In the genomic region with DNA sequence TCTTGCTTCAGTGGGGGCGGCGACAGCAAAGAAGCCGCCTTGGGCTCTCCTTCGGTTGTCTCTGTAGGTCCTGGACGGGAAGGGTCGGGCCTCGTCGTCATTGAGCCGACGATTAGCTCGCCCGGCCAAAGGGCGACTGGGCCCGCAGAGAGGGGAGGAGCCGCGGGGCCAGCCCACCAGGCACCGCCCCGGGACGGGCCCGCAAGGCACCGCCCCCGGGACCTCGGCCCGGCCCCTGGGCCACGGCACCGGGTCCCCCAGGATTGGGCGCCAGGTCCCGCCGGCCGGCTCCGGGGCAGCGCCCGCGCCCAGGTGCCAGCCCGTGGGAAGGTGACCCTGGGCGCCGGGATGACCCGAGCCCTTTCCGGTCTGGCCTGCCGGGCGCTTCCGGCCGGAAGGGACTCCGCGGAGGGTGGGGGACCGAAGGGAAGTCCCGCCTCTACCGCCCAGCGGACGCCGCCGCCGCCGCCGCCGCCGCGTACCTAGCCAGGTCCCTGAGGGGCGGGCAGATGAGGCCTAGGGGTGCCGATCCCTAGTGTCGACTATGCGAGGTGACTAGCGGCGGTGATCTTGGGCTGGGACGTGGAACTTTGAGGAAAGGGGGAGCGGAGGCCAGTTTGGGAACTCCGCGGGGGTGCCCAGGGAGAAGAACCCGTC, we compare ENCODE assay signal across 8 cellular contexts. TPM values are rescaled to one million over a fixed set of nuclear protein-coding genes. Genes with fewer than 3 reads are reported as not detected.
DNase-seq lines count a peak whose midpoint lies in the region; ATAC-seq and TF ChIP-seq lines count a peak whose summit lies in the region.

A gene (minus strand): TSS at position 371 of the 657 bp plus-strand sequence. CDS start 524 bp downstream, outside the sequence.
A gene with protein sequence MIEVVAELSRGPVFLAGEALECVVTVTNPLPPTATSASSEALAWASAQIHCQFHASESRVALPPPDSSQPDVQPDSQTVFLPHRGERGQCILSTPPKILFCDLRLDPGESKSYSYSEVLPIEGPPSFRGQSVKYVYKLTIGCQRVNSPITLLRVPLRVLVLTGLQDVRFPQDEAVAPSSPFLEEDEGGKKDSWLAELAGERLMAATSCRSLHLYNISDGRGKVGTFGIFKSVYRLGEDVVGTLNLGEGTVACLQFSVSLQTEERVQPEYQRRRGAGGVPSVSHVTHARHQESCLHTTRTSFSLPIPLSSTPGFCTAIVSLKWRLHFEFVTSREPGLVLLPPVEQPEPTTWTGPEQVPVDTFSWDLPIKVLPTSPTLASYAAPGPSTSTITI (plus strand): TSS at position 430 of the 657 bp plus-strand sequence. CDS start 469 bp downstream, outside the sequence.

- H3K27me3 ChIP-seq in IMR-90 (ENCODE audit: control insufficient read depth, insufficient read depth, low read length) (no peaks in the 10 kb centered on the region), RWPE2 (ENCODE audit: insufficient read depth, poor library complexity, severe bottlenecking) (no peaks in the 10 kb centered on the region), thoracic aorta (replicated peaks; ENCODE audit: insufficient read depth) (no peaks in the 10 kb centered on the region)

- peak within 1 kb of the TSS; percentile 97 to 100 for H4K8ac ChIP-seq in IMR-90 (ENCODE audit: low read depth in 2 of 2, low read length in 2 of 2)

- H3K4me1 ChIP-seq in IMR-90 (ENCODE audit: control insufficient read depth, insufficient read depth, low read length): peaks cover 14% of the 10 kb centered on the region
- H3K4me1 ChIP-seq in RWPE2 (ENCODE audit: insufficient read depth, poor library complexity, severe bottlenecking): peaks cover 7% of the 10 kb centered on the region
- H3K4me1 ChIP-seq in thoracic aorta (ENCODE audit: control insufficient read depth in 1 of 2, low read depth in 2 of 2): peaks cover 23 to 54% of the 10 kb centered on the region in 2 donors

- peak within 1 kb of the TSS; percentile 62; the same call in 1 of the 2 replicates for H2BK120ac ChIP-seq in IMR-90 (ENCODE audit: low read depth, low read length)

- POLR2A ChIA-PET in IMR-90 (lab: Charles Lee; ENCODE audit: unreplicated experiment): interaction anchor here (0.6 to 0.8 kb wide), 2 partner anchors 88 to 137 kb away, joined by 3 to 4 read pairs; no protein-coding TSS in a partner anchor

- ATAC-seq in GM21529 (IDR thresholded peaks at IDR 0.05; ENCODE audit: unreplicated experiment) (peak; percentile 85), IMR-90 (ENCODE audit: low read depth) (peak; percentile 88), RWPE2 (ENCODE audit: low read depth) (peak; percentile 79), thoracic aorta (ENCODE audit: insufficient number of reproducible peaks, low FRiP score, low read depth) (peak; percentile 63)
- ATAC-seq in natural killer cell treated with Interleukin-12 subunit alpha and Interleukin-12 subunit beta and Interleukin-15 and Interleukin-18, amount 100 ng/mL, for 72 hours: peak; percentile 94

- DNase-seq in DMS53 treated with DMSO at 0.1 percent for 48 hours (lab: John Stamatoyannopoulos, UW; ENCODE audit: unreplicated experiment) (peak; percentile 54), IMR-90 (peak; percentile 43), RWPE2 (ENCODE audit: low spot score) (no peak), fibroblast of villous mesenchyme (ENCODE audit: low read depth) (peak; percentile 79), thoracic aorta (ENCODE audit: low spot score) (no peak)
- DNase-seq in activated gamma-delta T cell treated with anti-CD3 and anti-CD28 coated beads, Interleukin-2, amount 50 U/mL, for 16 hours (ENCODE audit: low read depth): peak; percentile 45
- DNase-seq in natural killer cell treated with Interleukin-12 subunit alpha and Interleukin-12 subunit beta and Interleukin-15 and Interleukin-18, amount 100 ng/mL, for 72 hours (ENCODE audit: low spot score): peak; percentile 88

- H3K9ac ChIP-seq in IMR-90 (ENCODE audit: low read depth, low read length): peak within 1 kb of the TSS; percentile 99

- H3K56ac ChIP-seq in IMR-90 (ENCODE audit: extremely low read depth, insufficient read depth, low read length): peak within 1 kb of the TSS; percentile 73

- peak within 1 kb of the TSS; percentile 73 for H2BK5ac ChIP-seq in IMR-90 (ENCODE audit: low read depth, low read length, poor library complexity, severe bottlenecking)

- TF ChIP-seq CTCF in IMR-90 (conservative IDR thresholded peaks at IDR 0.05; ENCODE audit: low read depth, low read length) (no peak), RWPE2 (IDR thresholded peaks at IDR 0.05; ENCODE audit: poor library complexity, severe bottlenecking) (no peak), fibroblast of villous mesenchyme (IDR thresholded peaks at IDR 0.05; ENCODE audit: insufficient read depth, low read depth, low read length) (no peak), thoracic aorta (IDR thresholded peaks at IDR 0.05) (no peak)

- H3K9me3 Mint-ChIP-seq in natural killer cell treated with Interleukin-12 subunit alpha and Interleukin-12 subunit beta and Interleukin-15 and Interleukin-18, amount 100 ng/mL, for 72 hours: no peaks in the 10 kb centered on the region

- H3K4me3 Mint-ChIP-seq in natural killer cell treated with Interleukin-12 subunit alpha and Interleukin-12 subunit beta and Interleukin-15 and Interleukin-18, amount 100 ng/mL, for 72 hours: peak within 1 kb of the TSS; percentile 95

- H3K4me1 Mint-ChIP-seq in natural killer cell treated with Interleukin-12 subunit alpha and Interleukin-12 subunit beta and Interleukin-15 and Interleukin-18, amount 100 ng/mL, for 72 hours (ENCODE audit: low read depth in 2 of 2): peaks cover 35 to 48% of the 10 kb centered on the region in 2 donors

- peak; percentile 61 for TF ChIP-seq POLR2A in IMR-90 (IDR thresholded peaks at IDR 0.05; ENCODE audit: low read depth, low read length)

- intact Hi-C loops in IMR-90 (cut with micrococcal nuclease): no loop called here

- BruUV-seq in IMR-90 (replicated peaks; lab: Mats Ljungman, UMichigan): no TSS peak

- H3K36me3 ChIP-seq in IMR-90 (ENCODE audit: control insufficient read depth, insufficient read depth, low read length) (peaks cover 39% of the 10 kb centered on the region), RWPE2 (ENCODE audit: low read depth) (peaks cover 65% of the 10 kb centered on the region), thoracic aorta (peaks cover 41% of the 10 kb centered on the region)

- peak within 1 kb of the TSS; percentile 86 for H2AK9ac ChIP-seq in IMR-90 (replicated peaks; ENCODE audit: low read depth, low read length, poor library complexity)

- in situ Hi-C loops in IMR-90 (cut with MboI; ENCODE audit: low sequenced_read_pairs): no loop called here

- peak within 1 kb of the TSS; percentile 27 for H2AK5ac ChIP-seq in IMR-90 (ENCODE audit: low read depth, low read length)

- H3K4ac ChIP-seq in IMR-90 (ENCODE audit: low read depth, low read length): peak within 1 kb of the TSS; percentile 97

- peak within 1 kb of the TSS; percentile 65 to 92 for H3K27ac Mint-ChIP-seq in natural killer cell treated with Interleukin-12 subunit alpha and Interleukin-12 subunit beta and Interleukin-15 and Interleukin-18, amount 100 ng/mL, for 72 hours

- 0% methylated on average over 25 of the region's 69 CpGs; no CpG with 5 or more reads in 1 of the 2 experiments for WGBS in IMR-90 (ENCODE audit: extremely low coverage in 2 of 2, insufficient read length in 1 of 2), 2 experiments

- H3K79me1 ChIP-seq in IMR-90 (ENCODE audit: low read depth in 1 of 2, low read length in 2 of 2): peaks cover 50 to 63% of the 10 kb centered on the region in 2 experiments

- peak within 1 kb of the TSS; percentile 92 for H4K5ac ChIP-seq in IMR-90 (ENCODE audit: low read depth, low read length)

- peak within 1 kb of the TSS; percentile 87 for H3K23ac ChIP-seq in IMR-90 (ENCODE audit: low read depth, low read length)

- no peaks in the 10 kb centered on the region for H3K27me3 Mint-ChIP-seq in natural killer cell treated with Interleukin-12 subunit alpha and Interleukin-12 subunit beta and Interleukin-15 and Interleukin-18, amount 100 ng/mL, for 72 hours

- H3K4me2 ChIP-seq in IMR-90 (ENCODE audit: low read depth, low read length): peak within 1 kb of the TSS; percentile 98

- H3K4me3 ChIP-seq in IMR-90 (ENCODE audit: insufficient read depth, low read depth, low read length) (peak within 1 kb of the TSS; percentile 98), RWPE2 (ENCODE audit: severe bottlenecking) (peak within 1 kb of the TSS; percentile 98), fibroblast of villous mesenchyme (ENCODE audit: low read depth, low read length) (peak within 1 kb of the TSS; percentile 91), thoracic aorta (peak within 1 kb of the TSS; percentile 98)

- no peak within 1 kb of the TSS for H2BK20ac ChIP-seq in IMR-90 (ENCODE audit: low read depth, low read length)

- peak within 1 kb of the TSS; percentile 81; the same call in 1 of the 2 replicates for H3K18ac ChIP-seq in IMR-90 (ENCODE audit: low read depth, low read length)

- no peak for TF ChIP-seq RAD21 in IMR-90 (IDR thresholded peaks at IDR 0.05; ENCODE audit: low read length)

- peaks cover 31% of the 10 kb centered on the region for H4K20me1 ChIP-seq in IMR-90 (ENCODE audit: insufficient read depth, low read length)

- CTCF ChIA-PET in IMR-90 (lab: Yijun Ruan, JAX): interaction anchor here (2.7 kb wide), 1 partner anchor 13 kb away, joined by 7 read pairs; no protein-coding TSS in a partner anchor

- H3K27ac ChIP-seq in IMR-90 (ENCODE audit: insufficient read depth, low read length) (peak within 1 kb of the TSS; percentile 94), RWPE2 (ENCODE audit: poor library complexity, severe bottlenecking) (peak within 1 kb of the TSS; percentile 77), thoracic aorta (peak within 1 kb of the TSS; percentile 76 to 93)

- dilution Hi-C loops in IMR-90 (cut with HindIII; ENCODE audit: low sequenced_read_pairs, unreplicated experiment): no loop called here

- peaks cover 21% of the 10 kb centered on the region for H3K9me1 ChIP-seq in IMR-90 (ENCODE audit: insufficient read depth, low read length)

- H3K9me3 ChIP-seq in IMR-90 (ENCODE audit: control insufficient read depth, insufficient read depth, low read length) (no peaks in the 10 kb centered on the region), RWPE2 (ENCODE audit: severe bottlenecking) (no peaks in the 10 kb centered on the region), thoracic aorta (no peaks in the 10 kb centered on the region)

- H3K14ac ChIP-seq in IMR-90 (replicated peaks; ENCODE audit: low read depth, low read length): peak within 1 kb of the TSS; percentile 99

- 0 out of 3 replicates have a peak within 1 kb of the TSS, but pooled peaks have one; percentile 28 for H2BK15ac ChIP-seq in IMR-90 (ENCODE audit: low read depth, low read length)

- H4K91ac ChIP-seq in IMR-90 (ENCODE audit: insufficient read depth, low read depth, low read length): peak within 1 kb of the TSS; percentile 95

- H2AFZ ChIP-seq in IMR-90 (replicated peaks; ENCODE audit: low read length, poor library complexity): peak within 1 kb of the TSS; percentile 99

- H3K36me3 Mint-ChIP-seq in natural killer cell treated with Interleukin-12 subunit alpha and Interleukin-12 subunit beta and Interleukin-15 and Interleukin-18, amount 100 ng/mL, for 72 hours: peaks cover 14% of the 10 kb centered on the region

RNA-seq across cellular contexts. Expression of the first gene that starts in this region (rescaled TPM):
- 14.2 and 18.1 TPM in 2 replicates for total RNA-seq in IMR-90 (2012; rRNA removed)
- 37.0 and 38.2 TPM in 2 replicates for polyA plus RNA-seq in IMR-90 (2012; rRNA removed)
- 16.3 and 18.2 TPM in 2 replicates for polyA plus RNA-seq in IMR-90 (2012; cell fraction: cytosol; rRNA removed)
- 206 and 250 TPM in 2 replicates for polyA plus RNA-seq in IMR-90 (2012; cell fraction: nucleus; rRNA removed; ENCODE audit: low replicate concordance)
- 29.0 and 38.4 TPM in 2 replicates for total RNA-seq in fibroblast of villous mesenchyme
- 10 to 100 TPM; 68.4 to 81.4 TPM for total RNA-seq in natural killer cell treated with Interleukin-12 subunit alpha and Interleukin-12 subunit beta and Interleukin-15 and Interleukin-18, amount 100 ng/mL, for 72 hours
- 100 to 1,000 TPM in 1 of 2 donors, 10 to 100 TPM in 1; 75.8 to 115 TPM for total RNA-seq in thoracic aorta

RNA-seq across cellular contexts. Expression of the second gene that starts in this region (rescaled TPM):
- total RNA-seq in IMR-90 (2012; rRNA removed) (10.2 and 10.8 TPM in 2 replicates), fibroblast of villous mesenchyme (14.8 and 17.7 TPM in 2 replicates), thoracic aorta (10 to 100 TPM; 23.0 to 24.5 TPM)
- polyA plus RNA-seq in IMR-90 (2012; rRNA removed): 13.5 and 14.3 TPM in 2 replicates
- 7.7 and 11.0 TPM in 2 replicates for polyA plus RNA-seq in IMR-90 (2012; cell fraction: cytosol; rRNA removed)
- polyA plus RNA-seq in IMR-90 (2012; cell fraction: nucleus; rRNA removed; ENCODE audit: low replicate concordance): 23.7 and 25.1 TPM in 2 replicates
- total RNA-seq in natural killer cell treated with Interleukin-12 subunit alpha and Interleukin-12 subunit beta and Interleukin-15 and Interleukin-18, amount 100 ng/mL, for 72 hours: 10 to 100 TPM; 17.9 to 19.6 TPM

Comparison
In these comparisons a context has a peak if more than half of its experiments do, and no peak if none do; other contexts are left out.
1. DNase-seq: peak in DMS53 treated with DMSO at 0.1 percent for 48 hours (single experiment), IMR-90 (single experiment), activated gamma-delta T cell treated with anti-CD3 and anti-CD28 coated beads, Interleukin-2, amount 50 U/mL, for 16 hours (single experiment), fibroblast of villous mesenchyme (single experiment) and natural killer cell treated with Interleukin-12 subunit alpha and Interleukin-12 subunit beta and Interleukin-15 and Interleukin-18, amount 100 ng/mL, for 72 hours (single experiment); none in RWPE2 (single experiment) and thoracic aorta (single experiment).
2. Peak in every context shown above with its lines, with median percentiles within 50 percentile points of each other: ATAC-seq, H3K27ac ChIP-seq and H3K4me3 ChIP-seq.